In genomic region chr1:180926164-180926981, GRCh38 we compare ENCODE assay signal across 8 cellular contexts. TPM values are rescaled to one million over a fixed set of nuclear protein-coding genes. Genes with fewer than 3 reads are reported as not detected.
DNase-seq lines count a peak whose midpoint lies in the region; ATAC-seq and TF ChIP-seq lines count a peak whose summit lies in the region.

No MANE protein-coding gene starts in this region.

- TF ChIP-seq EP300 in suprapubic skin (IDR thresholded peaks at IDR 0.05) = no peak

- H3K27ac ChIP-seq in left lung = peak overlapping the region in 1 of 2 donors; percentile 39
- H3K27ac ChIP-seq in suprapubic skin = peak overlapping the region; percentile 0

- H3K9me3 ChIP-seq in left lung (no peaks in the 10 kb centered on the region), suprapubic skin (no peaks in the 10 kb centered on the region)

- no peaks in the 10 kb centered on the region for H3K36me3 ChIP-seq in left lung
- no peaks in the 10 kb centered on the region for H3K36me3 ChIP-seq in suprapubic skin

- H3K27me3 ChIP-seq in left lung (no peaks in the 10 kb centered on the region), suprapubic skin (no peaks in the 10 kb centered on the region)

- WGBS in suprapubic skin = 31% methylated on average over 6 of the region's 14 CpGs

- ATAC-seq in GM18511 (IDR thresholded peaks at IDR 0.05; ENCODE audit: unreplicated experiment) = peak; percentile 69
- ATAC-seq in left lung = peak; percentile 50

- H3K4me3 ChIP-seq in astrocyte of the spinal cord (ENCODE audit: low read depth, low read length) (no peak overlapping the region), left lung (no peak overlapping the region), suprapubic skin (no peak overlapping the region)

- in situ Hi-C loops in astrocyte of the spinal cord (cut with HindIII; ENCODE audit: low sequenced_read_pairs) = no loop called here

- intact Hi-C loops in left lung (cut with DNase I) = no loop called here

- no peak for TF ChIP-seq POLR2A in suprapubic skin (IDR thresholded peaks at IDR 0.05)

- TF ChIP-seq CTCF in astrocyte of the spinal cord (IDR thresholded peaks at IDR 0.05; ENCODE audit: low read depth, low read length) (no peak), left lung (IDR thresholded peaks at IDR 0.05) (no peak), suprapubic skin (IDR thresholded peaks at IDR 0.05) (no peak)

- peak; percentile 55 for DNase-seq in MV-4-11 (lab: John Stamatoyannopoulos, UW)
- DNase-seq in astrocyte of the spinal cord (ENCODE audit: low read depth, low spot score) = peak; percentile 52
- DNase-seq in left lung = peak in 1 of 2 donors; percentile 68
- no peak for DNase-seq in suprapubic skin (ENCODE audit: low spot score in 2 of 2)
- DNase-seq in NCI-H226 = no peak
- no peak for DNase-seq in NCI-H1930 (lab: John Stamatoyannopoulos, UW)
- no peak for DNase-seq in NCI-H1436 treated with DMSO at 0.1 percent for 48 hours (lab: John Stamatoyannopoulos, UW)

- H3K4me1 ChIP-seq in left lung (no peaks in the 10 kb centered on the region), suprapubic skin (peaks cover 31% of the 10 kb centered on the region)

RNA-seq across cellular contexts. Expression of gene KIAA1614, which starts 13.7 kb away (rescaled TPM):
- total RNA-seq in left lung (1 to 10 TPM; 3.6 to 5.1 TPM), suprapubic skin (1 to 10 TPM; 1.8 to 7.9 (median 5.5) TPM)

Comparison
In these comparisons a context has a peak if more than half of its experiments do, and no peak if none do; other contexts are left out.
1. DNase-seq: peak in MV-4-11 (single experiment) and astrocyte of the spinal cord (single experiment); none in suprapubic skin (0 of 2), NCI-H226 (single experiment), NCI-H1930 (0 of 2) and NCI-H1436 treated with DMSO at 0.1 percent for 48 hours (single experiment).